In the genomic region with DNA sequence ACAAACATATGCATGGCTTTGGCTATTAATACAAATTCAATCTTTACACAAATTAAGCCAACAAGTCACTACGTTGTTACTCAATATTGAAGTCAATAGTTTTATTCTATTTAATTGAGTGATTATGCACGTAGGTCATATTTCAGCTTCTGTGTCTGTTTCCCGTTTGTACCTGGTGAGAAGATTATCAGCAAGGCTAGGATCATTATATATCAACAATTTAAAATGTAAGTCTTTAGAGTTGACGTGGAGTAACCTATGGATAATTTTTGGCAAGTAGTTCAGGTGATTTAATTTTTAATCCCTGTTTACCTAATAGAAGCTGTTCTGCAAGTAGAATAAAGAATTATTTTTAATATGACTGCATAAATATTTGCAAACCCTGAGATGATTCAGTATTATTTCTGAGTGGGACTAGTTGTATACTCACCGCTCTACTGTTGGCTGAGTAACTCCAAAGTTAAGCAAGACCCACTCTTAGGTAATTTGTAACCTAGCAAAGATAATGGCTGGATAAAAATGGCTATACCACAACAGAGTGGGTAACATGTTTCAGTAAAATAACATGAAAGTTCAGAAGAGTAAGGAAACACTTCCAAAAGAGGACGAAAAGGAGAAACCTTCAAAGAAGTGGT, we compare ENCODE assay signal across 1 cellular context.
TF ChIP-seq lines count a peak whose summit lies in the region.

No MANE protein-coding gene starts in this region.

TF ChIP-seq in HepG2, 621 proteins besides CTCF, POLR2A, EP300 and RAD21 (continued from another document):
- no peak for TF ChIP-seq RORA (CRISPR knock-in tag; IDR thresholded peaks at IDR 0.05)
- TF ChIP-seq SP140L (CRISPR knock-in tag; IDR thresholded peaks at IDR 0.05; ENCODE audit: borderline replicate concordance), result no peak
- TF ChIP-seq JUNB (CRISPR knock-in tag; IDR thresholded peaks at IDR 0.05; ENCODE audit: borderline replicate concordance), result no peak
- no peak for TF ChIP-seq GATAD1 (CRISPR knock-in tag; IDR thresholded peaks at IDR 0.05)
- no peak for TF ChIP-seq KMT2A (CRISPR knock-in tag; IDR thresholded peaks at IDR 0.05)
- no peak for TF ChIP-seq SRF (IDR thresholded peaks at IDR 0.05; ENCODE audit: low read depth, low read length)
- no peak for TF ChIP-seq KDM4B (CRISPR knock-in tag; IDR thresholded peaks at IDR 0.05)
- TF ChIP-seq KLF16 (CRISPR knock-in tag; IDR thresholded peaks at IDR 0.05), result no peak
- TF ChIP-seq HNRNPK (IDR thresholded peaks at IDR 0.05; ENCODE audit: low read depth, low read length, poor library complexity, severe bottlenecking), result no peak
- TF ChIP-seq, protein P1, sequence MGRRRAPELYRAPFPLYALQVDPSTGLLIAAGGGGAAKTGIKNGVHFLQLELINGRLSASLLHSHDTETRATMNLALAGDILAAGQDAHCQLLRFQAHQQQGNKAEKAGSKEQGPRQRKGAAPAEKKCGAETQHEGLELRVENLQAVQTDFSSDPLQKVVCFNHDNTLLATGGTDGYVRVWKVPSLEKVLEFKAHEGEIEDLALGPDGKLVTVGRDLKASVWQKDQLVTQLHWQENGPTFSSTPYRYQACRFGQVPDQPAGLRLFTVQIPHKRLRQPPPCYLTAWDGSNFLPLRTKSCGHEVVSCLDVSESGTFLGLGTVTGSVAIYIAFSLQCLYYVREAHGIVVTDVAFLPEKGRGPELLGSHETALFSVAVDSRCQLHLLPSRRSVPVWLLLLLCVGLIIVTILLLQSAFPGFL (CRISPR knock-in tag; IDR thresholded peaks at IDR 0.05), result no peak
- TF ChIP-seq ZNF549 (CRISPR knock-in tag; IDR thresholded peaks at IDR 0.05), result no peak
- TF ChIP-seq ZNF251 (CRISPR knock-in tag; IDR thresholded peaks at IDR 0.05), result no peak
- TF ChIP-seq HNRNPLL (IDR thresholded peaks at IDR 0.05; ENCODE audit: low read depth, low read length, poor library complexity, severe bottlenecking), result no peak
- TF ChIP-seq ELF4 (CRISPR knock-in tag; IDR thresholded peaks at IDR 0.05; ENCODE audit: borderline replicate concordance), result no peak
TF ChIP-seq in HepG2: peak in this region for 0.
